Comparison of ENCODE assay signal across 21 cellular contexts in genomic region chr14:59303216-59303615, GRCh38.
A peak's percentile ranks its signal among the peaks of the same experiment; 100 is the strongest.
DNase-seq lines count a peak whose midpoint lies in the region; ATAC-seq and TF ChIP-seq lines count a peak whose summit lies in the region.
"Had no signal": no experiment of that assay in that cellular context is flagged by ENCODE, and none has a peak within 500 bp of the region (broad histone marks: within the 10 kb centered on the region; RNA-seq: fewer than 3 reads in every experiment).

No MANE protein-coding gene starts in this region.

- H3K4me2 ChIP-seq in OCI-LY7 (ENCODE audit: low read length) = peak overlapping the region; percentile 92
- H3K4me2 ChIP-seq: KMS-11 had no signal

- peaks cover 3% of the 10 kb centered on the region for H3K9me3 Mint-ChIP-seq in activated CD4-positive, alpha-beta T cell treated with anti-CD3 and anti-CD28 coated beads, Interleukin-2, amount 10 ng/mL, durations not matched to agents 7 days and 5 days

- H2AFZ ChIP-seq in OCI-LY7 (ENCODE audit: low read length) = no peak overlapping the region; the same call in 1 of the 2 replicates

- H3K9me3 ChIP-seq in OCI-LY7 (ENCODE audit: low read length) = no peaks in the 10 kb centered on the region
- H3K9me3 ChIP-seq: HAP-1, neutrophil had no signal

- no peak for ATAC-seq in left lobe of liver
- ATAC-seq: right cardiac atrium had no signal

- POLR2A ChIA-PET in OCI-LY7 (lab: Charles Lee) = interaction anchor here (0.7 to 5.2 kb wide), 14 partner anchors 8 to 116 kb away, joined by 3 to 41 read pairs (median 5); partner anchors contain the start of gene DAAM1
- POLR2A ChIA-PET in activated CD4-positive, alpha-beta T cell treated with anti-CD3 and anti-CD28 coated beads, Interleukin-2, amount 10 ng/mL, durations not matched to agents 7 days and 5 days (lab: Charles Lee) = no interaction called here

- TF ChIP-seq CTCF in OCI-LY7 (conservative IDR thresholded peaks at IDR 0.05; ENCODE audit: low read length) (no peak), choroid plexus epithelial cell (conservative IDR thresholded peaks at IDR 0.05; ENCODE audit: low read depth, low read length) (no peak)

- peaks cover 17% of the 10 kb centered on the region for H3K36me3 ChIP-seq in OCI-LY7 (ENCODE audit: insufficient read depth, low read length)
- H3K36me3 ChIP-seq: HAP-1, neutrophil had no signal

- CTCF ChIA-PET in OCI-LY7 (lab: Charles Lee; ENCODE audit: unreplicated experiment) = interaction anchor here (0.8 kb wide), 1 partner anchor 27 kb away, joined by 3 read pairs; no protein-coding TSS in a partner anchor
- CTCF ChIA-PET in activated CD4-positive, alpha-beta T cell treated with anti-CD3 and anti-CD28 coated beads, Interleukin-2, amount 10 ng/mL, durations not matched to agents 7 days and 5 days (lab: Charles Lee) = interaction anchor here (1.1 to 1.8 kb wide), 2 partner anchors 16 to 18 kb away, joined by 3 to 5 read pairs; no protein-coding TSS in a partner anchor

- H3K4me1 Mint-ChIP-seq in activated CD4-positive, alpha-beta T cell treated with anti-CD3 and anti-CD28 coated beads, Interleukin-2, amount 10 ng/mL, durations not matched to agents 7 days and 5 days = peaks cover 24% of the 10 kb centered on the region

- H3K9me2 ChIP-seq in OCI-LY7 (ENCODE audit: insufficient read depth, low read length) = no peaks in the 10 kb centered on the region

- no peak overlapping the region for H3K4me3 Mint-ChIP-seq in activated CD4-positive, alpha-beta T cell treated with anti-CD3 and anti-CD28 coated beads, Interleukin-2, amount 10 ng/mL, durations not matched to agents 7 days and 5 days
- H3K4me3 Mint-ChIP-seq: activated naive CD8-positive, alpha-beta T cell treated with anti-CD3 and anti-CD28 coated beads, Interleukin-2, amount 10 ng/mL, durations not matched to agents 7 days and 5 days had no signal

- DNase-seq in EH (ENCODE audit: low read depth) (peak; percentile 53), OCI-LY7 (ENCODE audit: low spot score) (no peak), choroid plexus epithelial cell (ENCODE audit: low read depth) (peak; percentile 42), skeletal muscle cell (ENCODE audit: low read depth) (peak; percentile 78), left lobe of liver (ENCODE audit: low spot score) (no peak), GM03348 (ENCODE audit: low spot score) (no peak)
- DNase-seq in activated CD4-positive, alpha-beta T cell treated with anti-CD3 and anti-CD28 coated beads, Interleukin-2, amount 10 ng/mL, durations not matched to agents 7 days and 5 days = no peak
- no peak for DNase-seq in activated CD4-positive, alpha-beta T cell treated with anti-CD3 and anti-CD28 coated beads, Interleukin-2, amount 50 U/mL, for 4 hours
- DNase-seq: activated CD8-positive, alpha-beta memory T cell treated with anti-CD3 and anti-CD28 coated beads for 24 hours; activated naive CD8-positive, alpha-beta T cell treated with anti-CD3 and anti-CD28 coated beads, Interleukin-2, amount 10 ng/mL, durations not matched to agents 7 days and 5 days; caudate nucleus; hippocampal formation; kidney glomerular epithelial cell; NCI-H1105; right cardiac atrium; stimulated activated CD4-positive, alpha-beta T cell treated with anti-CD3 and anti-CD28 coated beads, Interleukin-1b, Interleukin-23, amount 100 ng/mL, for 48 hours; SW 1271 had no signal

- no peak overlapping the region for H3K27ac Mint-ChIP-seq in activated CD4-positive, alpha-beta T cell treated with anti-CD3 and anti-CD28 coated beads, Interleukin-2, amount 10 ng/mL, durations not matched to agents 7 days and 5 days
- H3K27ac Mint-ChIP-seq: activated naive CD8-positive, alpha-beta T cell treated with anti-CD3 and anti-CD28 coated beads, Interleukin-2, amount 10 ng/mL, durations not matched to agents 7 days and 5 days had no signal

- H4K20me1 ChIP-seq in OCI-LY7 (ENCODE audit: insufficient read depth, low read length) = no peaks in the 10 kb centered on the region

- H3K27ac ChIP-seq in OCI-LY7 (ENCODE audit: low read depth, low read length, poor library complexity, severe bottlenecking) = peak overlapping the region; percentile 99
- H3K27ac ChIP-seq: KMS-11, neutrophil, VCaP had no signal

- H3K27me3 Mint-ChIP-seq in activated CD4-positive, alpha-beta T cell treated with anti-CD3 and anti-CD28 coated beads, Interleukin-2, amount 10 ng/mL, durations not matched to agents 7 days and 5 days = no peaks in the 10 kb centered on the region
- H3K27me3 Mint-ChIP-seq: activated naive CD8-positive, alpha-beta T cell treated with anti-CD3 and anti-CD28 coated beads, Interleukin-2, amount 10 ng/mL, durations not matched to agents 7 days and 5 days had no signal

- peaks cover 85% of the 10 kb centered on the region; the same call in 1 of the 2 replicates for H3K79me2 ChIP-seq in OCI-LY7 (ENCODE audit: insufficient read depth, low read depth, low read length)

- H3K4me3 ChIP-seq in OCI-LY7 (ENCODE audit: low read depth, low read length, poor library complexity, severe bottlenecking) (peak overlapping the region; percentile 23), choroid plexus epithelial cell (ENCODE audit: low read depth, low read length) (no peak overlapping the region), skeletal muscle cell (ENCODE audit: low read depth, low read length) (no peak overlapping the region)
- H3K4me3 ChIP-seq: HAP-1 had no signal

- peaks cover 5% of the 10 kb centered on the region for H3K36me3 Mint-ChIP-seq in activated CD4-positive, alpha-beta T cell treated with anti-CD3 and anti-CD28 coated beads, Interleukin-2, amount 10 ng/mL, durations not matched to agents 7 days and 5 days (ENCODE audit: low read depth)

- H3K4me1 ChIP-seq in OCI-LY7 (ENCODE audit: insufficient read depth, low read length, poor library complexity, severe bottlenecking) = peaks cover 92% of the 10 kb centered on the region
- H3K4me1 ChIP-seq: HAP-1 had no signal

- BruUV-seq in OCI-LY7 (replicated peaks; lab: Mats Ljungman, UMichigan) = no TSS peak

- intact Hi-C loops in OCI-LY7 (cut with micrococcal nuclease; ENCODE audit: unreplicated experiment) = no loop called here

Comparison
In these comparisons a context has a peak if more than half of its experiments do, and no peak if none do; other contexts are left out.
1. DNase-seq: peak in EH (single experiment), choroid plexus epithelial cell (single experiment) and skeletal muscle cell (single experiment); none in OCI-LY7 (single experiment), left lobe of liver (single experiment), activated CD4-positive, alpha-beta T cell treated with anti-CD3 and anti-CD28 coated beads, Interleukin-2, amount 10 ng/mL, durations not matched to agents 7 days and 5 days (single experiment), activated CD4-positive, alpha-beta T cell treated with anti-CD3 and anti-CD28 coated beads, Interleukin-2, amount 50 U/mL, for 4 hours (0 of 2) and GM03348 (single experiment).